11 cellular contexts compared by ENCODE assay signal in the genomic region with DNA sequence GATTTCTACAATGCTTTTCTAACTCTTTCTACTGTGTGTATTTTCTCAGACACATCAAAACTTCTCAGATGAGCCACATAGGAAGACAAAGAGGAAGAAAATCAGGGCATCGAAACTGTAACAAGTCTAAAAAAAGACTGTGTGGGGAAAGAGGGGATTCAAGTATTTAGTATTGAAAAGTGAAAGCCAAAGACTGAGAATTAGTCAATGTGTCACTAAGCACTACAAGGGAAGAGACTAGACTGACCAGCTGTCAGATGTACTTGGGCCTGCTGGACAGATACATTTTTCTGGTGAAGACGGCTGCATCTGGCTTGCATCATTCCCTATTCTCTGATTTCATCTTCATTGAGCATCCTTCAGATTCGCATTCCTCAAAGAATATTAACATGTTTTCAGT. TPM values are rescaled to one million over a fixed set of nuclear protein-coding genes. Genes with fewer than 3 reads are reported as not detected.
DNase-seq lines count a peak whose midpoint lies in the region; ATAC-seq and TF ChIP-seq lines count a peak whose summit lies in the region.
"Had no signal": no experiment of that assay in that cellular context is flagged by ENCODE, and none has a peak within 500 bp of the region (broad histone marks: within the 10 kb centered on the region; RNA-seq: fewer than 3 reads in every experiment).

No MANE protein-coding gene starts in this region.

- peak; percentile 87 for ATAC-seq in GM19455 (IDR thresholded peaks at IDR 0.05; ENCODE audit: unreplicated experiment)
- ATAC-seq in HG03045 (IDR thresholded peaks at IDR 0.05; ENCODE audit: unreplicated experiment): peak; percentile 86
- no peak for ATAC-seq in gastrocnemius medialis
- ATAC-seq in PC-3: no peak

- H3K36me3 ChIP-seq in gastrocnemius medialis: no peaks in the 10 kb centered on the region
- H3K36me3 ChIP-seq in PC-3 (ENCODE audit: low read depth, low read length): no peaks in the 10 kb centered on the region
- H3K36me3 ChIP-seq: HAP-1, thyroid gland had no signal

- CTCF ChIA-PET in PC-3 (lab: Charles Lee): no interaction called here

- H3K27me3 ChIP-seq in gastrocnemius medialis: no peaks in the 10 kb centered on the region
- no peaks in the 10 kb centered on the region for H3K27me3 ChIP-seq in PC-3 (ENCODE audit: low read length)
- H3K27me3 ChIP-seq: thyroid gland had no signal

- H3K79me2 ChIP-seq in PC-3 (ENCODE audit: low read length): no peaks in the 10 kb centered on the region

- H4K20me1 ChIP-seq in PC-3 (ENCODE audit: low read length): no peaks in the 10 kb centered on the region

- H2AFZ ChIP-seq in PC-3 (ENCODE audit: low read length): no peak overlapping the region

- H3K9me3 ChIP-seq in gastrocnemius medialis (no peaks in the 10 kb centered on the region), PC-3 (ENCODE audit: low read length) (no peaks in the 10 kb centered on the region)
- H3K9me3 ChIP-seq: HAP-1, thyroid gland had no signal

- H3K4me2 ChIP-seq in PC-3 (ENCODE audit: low read length): no peak overlapping the region

- in situ Hi-C loops in gastrocnemius medialis (cut with MboI; ENCODE audit: low sequenced_read_pairs in 4 of 4): no loop called here

- no TSS peak for BruUV-seq in PC-3 (replicated peaks; lab: Mats Ljungman, UMichigan)

- POLR2A ChIA-PET in PC-3 (lab: Charles Lee; ENCODE audit: unreplicated experiment): no interaction called here

- H3F3A ChIP-seq in PC-3 (ENCODE audit: low read length, unreplicated experiment): no peaks in the 10 kb centered on the region

- no peak for TF ChIP-seq CTCF in GM12864 (IDR thresholded peaks at IDR 0.05; ENCODE audit: low read depth, low read length, missing control alignments)
- TF ChIP-seq CTCF in gastrocnemius medialis (IDR thresholded peaks at IDR 0.05 in 4 of 5, conservative IDR thresholded peaks at IDR 0.05 in 1 of 5): no peak
- TF ChIP-seq CTCF in PC-3 (conservative IDR thresholded peaks at IDR 0.05; ENCODE audit: low read depth, low read length): no peak

- no peak for TF ChIP-seq POLR2A in gastrocnemius medialis (IDR thresholded peaks at IDR 0.05)

- no peak overlapping the region for H3K27ac ChIP-seq in gastrocnemius medialis
- no peak overlapping the region for H3K27ac ChIP-seq in PC-3 (ENCODE audit: low read length)
- H3K27ac ChIP-seq: thyroid gland had no signal

- H3K9ac ChIP-seq in PC-3 (ENCODE audit: low read length): no peak overlapping the region

- DNase-seq in GM12864 (ENCODE audit: low read depth) (peak; percentile 60), RPMI8226 (peak; percentile 8), HT-29 (ENCODE audit: low spot score) (no peak), gastrocnemius medialis (no peak), PC-3 (no peak), iPS-NIHi11 (ENCODE audit: low spot score) (no peak)
- DNase-seq: activated naive CD4-positive, alpha-beta T cell treated with anti-CD3 and anti-CD28 coated beads, Interleukin-2, amount 10 ng/mL, durations not matched to agents 7 days and 5 days; thyroid gland had no signal

- H3K4me1 ChIP-seq in gastrocnemius medialis (no peaks in the 10 kb centered on the region), PC-3 (ENCODE audit: insufficient read depth, low read length) (no peaks in the 10 kb centered on the region)
- H3K4me1 ChIP-seq: HAP-1 had no signal

- H3K9me2 ChIP-seq in PC-3 (replicated peaks; ENCODE audit: low read length): no peaks in the 10 kb centered on the region

- intact Hi-C loops in gastrocnemius medialis (cut with DNase I; ENCODE audit: low total_unique reads) (no loop called here), PC-3 (cut with micrococcal nuclease) (no loop called here)

- H3K4me3 ChIP-seq in GM12864 (ENCODE audit: low read depth, low read length) (no peak overlapping the region), gastrocnemius medialis (no peak overlapping the region), PC-3 (ENCODE audit: low read length) (no peak overlapping the region)
- H3K4me3 ChIP-seq: HAP-1, thyroid gland had no signal

RNA-seq across cellular contexts. Expression of gene COMMD6, which starts 25.4 kb away (rescaled TPM):
- total RNA-seq in HT-29 (2014; rRNA removed; shearing (Covaris generic)): 37.6 and 50.9 TPM in 2 replicates
- total RNA-seq in gastrocnemius medialis (10 to 100 TPM; 17.0 to 29.4 (median 20.4) TPM), PC-3 (2014; rRNA removed) (37.8 and 46.7 TPM in 2 replicates)

RNA-seq across cellular contexts. Expression of gene TBC1D4, which starts 30.3 kb away (rescaled TPM):
- total RNA-seq in HT-29 (2014; rRNA removed; shearing (Covaris generic)): 29.0 and 29.6 TPM in 2 replicates
- total RNA-seq in gastrocnemius medialis (100 to 1,000 TPM in 3 of 4 donors, 10 to 100 TPM in 1; 49.9 to 279 (median 211) TPM), PC-3 (2014; rRNA removed) (15.1 and 22.3 TPM in 2 replicates)

RNA-seq across cellular contexts. Expression of gene UCHL3, which starts 37.3 kb away (rescaled TPM):
- total RNA-seq in HT-29 (2014; rRNA removed; shearing (Covaris generic)): 54.7 and 59.0 TPM in 2 replicates
- total RNA-seq in gastrocnemius medialis: 10 to 100 TPM; 40.2 to 67.5 (median 44.2) TPM
- 38.6 and 50.0 TPM in 2 replicates for total RNA-seq in PC-3 (2014; rRNA removed)

Comparison
In these comparisons a context has a peak if more than half of its experiments do, and no peak if none do; other contexts are left out.
1. DNase-seq: peak in GM12864 (single experiment) and RPMI8226 (single experiment); none in HT-29 (single experiment), gastrocnemius medialis (0 of 2), PC-3 (single experiment) and iPS-NIHi11 (single experiment).
2. ATAC-seq: peak in GM19455 (single experiment) and HG03045 (single experiment); none in gastrocnemius medialis (0 of 2) and PC-3 (single experiment).